Comparison of ENCODE assay signal across 1 cellular context in genomic region chr11:59173964-59174663, GRCh38.
TF ChIP-seq lines count a peak whose summit lies in the region.

No MANE protein-coding gene starts in this region.

TF ChIP-seq in HepG2, 621 proteins besides CTCF, POLR2A, EP300 and RAD21 (continued from another document and continues in another):
- TF ChIP-seq, protein P1, sequence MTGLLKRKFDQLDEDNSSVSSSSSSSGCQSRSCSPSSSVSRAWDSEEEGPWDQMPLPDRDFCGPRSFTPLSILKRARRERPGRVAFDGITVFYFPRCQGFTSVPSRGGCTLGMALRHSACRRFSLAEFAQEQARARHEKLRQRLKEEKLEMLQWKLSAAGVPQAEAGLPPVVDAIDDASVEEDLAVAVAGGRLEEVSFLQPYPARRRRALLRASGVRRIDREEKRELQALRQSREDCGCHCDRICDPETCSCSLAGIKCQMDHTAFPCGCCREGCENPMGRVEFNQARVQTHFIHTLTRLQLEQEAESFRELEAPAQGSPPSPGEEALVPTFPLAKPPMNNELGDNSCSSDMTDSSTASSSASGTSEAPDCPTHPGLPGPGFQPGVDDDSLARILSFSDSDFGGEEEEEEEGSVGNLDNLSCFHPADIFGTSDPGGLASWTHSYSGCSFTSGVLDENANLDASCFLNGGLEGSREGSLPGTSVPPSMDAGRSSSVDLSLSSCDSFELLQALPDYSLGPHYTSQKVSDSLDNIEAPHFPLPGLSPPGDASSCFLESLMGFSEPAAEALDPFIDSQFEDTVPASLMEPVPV (CRISPR knock-in tag; IDR thresholded peaks at IDR 0.05) = no peak
- TF ChIP-seq ELF4 (CRISPR knock-in tag; IDR thresholded peaks at IDR 0.05; ENCODE audit: borderline replicate concordance) = no peak
- TF ChIP-seq PLRG1 (conservative IDR thresholded peaks at IDR 0.05) = no peak
- no peak for TF ChIP-seq CHD4 (IDR thresholded peaks at IDR 0.05; ENCODE audit: borderline replicate concordance, low read length)
- TF ChIP-seq ZNF44 (CRISPR knock-in tag; IDR thresholded peaks at IDR 0.05) = no peak
- no peak for TF ChIP-seq KDM3A (CRISPR knock-in tag; IDR thresholded peaks at IDR 0.05; ENCODE audit: low read depth)
- no peak for TF ChIP-seq HOXA7 (CRISPR knock-in tag; IDR thresholded peaks at IDR 0.05)
- no peak for TF ChIP-seq TCF7 (IDR thresholded peaks at IDR 0.05; ENCODE audit: low read depth)
- TF ChIP-seq ZZZ3 (CRISPR knock-in tag; IDR thresholded peaks at IDR 0.05; ENCODE audit: borderline replicate concordance) = no peak
- TF ChIP-seq ZNF205 (CRISPR knock-in tag; IDR thresholded peaks at IDR 0.05) = no peak
- TF ChIP-seq ATF7-NPFF (CRISPR knock-in tag; IDR thresholded peaks at IDR 0.05; ENCODE audit: low read depth) = no peak
- no peak for TF ChIP-seq NFKBIZ (CRISPR knock-in tag; IDR thresholded peaks at IDR 0.05)
- TF ChIP-seq ZNF713 (CRISPR knock-in tag; IDR thresholded peaks at IDR 0.05) = no peak
- no peak for TF ChIP-seq ZBTB42 (CRISPR knock-in tag; IDR thresholded peaks at IDR 0.05)
- TF ChIP-seq ZFP37 (CRISPR knock-in tag; IDR thresholded peaks at IDR 0.05; ENCODE audit: borderline replicate concordance) = no peak
- peak; percentile 44; the same call in 1 of the 2 replicates for TF ChIP-seq LCORL (IDR thresholded peaks at IDR 0.05)
- TF ChIP-seq LCORL (CRISPR knock-in tag; IDR thresholded peaks at IDR 0.05) = peak; percentile 60
- no peak for TF ChIP-seq THAP9 (CRISPR knock-in tag; IDR thresholded peaks at IDR 0.05; ENCODE audit: borderline replicate concordance)
- TF ChIP-seq ZNF768 (CRISPR knock-in tag; IDR thresholded peaks at IDR 0.05) = no peak
- peak; percentile 62 for TF ChIP-seq NR2F6 (IDR thresholded peaks at IDR 0.05)
- TF ChIP-seq NR2F6 (CRISPR knock-in tag; IDR thresholded peaks at IDR 0.05) = peak; percentile 87
- TF ChIP-seq, protein P2, sequence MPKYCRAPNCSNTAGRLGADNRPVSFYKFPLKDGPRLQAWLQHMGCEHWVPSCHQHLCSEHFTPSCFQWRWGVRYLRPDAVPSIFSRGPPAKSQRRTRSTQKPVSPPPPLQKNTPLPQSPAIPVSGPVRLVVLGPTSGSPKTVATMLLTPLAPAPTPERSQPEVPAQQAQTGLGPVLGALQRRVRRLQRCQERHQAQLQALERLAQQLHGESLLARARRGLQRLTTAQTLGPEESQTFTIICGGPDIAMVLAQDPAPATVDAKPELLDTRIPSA (CRISPR knock-in tag; IDR thresholded peaks at IDR 0.05; ENCODE audit: borderline replicate concordance) = no peak
- TF ChIP-seq ZSCAN25 (CRISPR knock-in tag; IDR thresholded peaks at IDR 0.05) = peak; percentile 76
- TF ChIP-seq CEBPZ (IDR thresholded peaks at IDR 0.05; ENCODE audit: low read length) = no peak
- TF ChIP-seq ATF7 (IDR thresholded peaks at IDR 0.05) = peak; percentile 41; the same call in 1 of the 2 replicates
- TF ChIP-seq ATF7 (CRISPR knock-in tag; IDR thresholded peaks at IDR 0.05) = no peak
- no peak for TF ChIP-seq ZNF510 (CRISPR knock-in tag; IDR thresholded peaks at IDR 0.05; ENCODE audit: low read depth)
- TF ChIP-seq, protein P3, sequence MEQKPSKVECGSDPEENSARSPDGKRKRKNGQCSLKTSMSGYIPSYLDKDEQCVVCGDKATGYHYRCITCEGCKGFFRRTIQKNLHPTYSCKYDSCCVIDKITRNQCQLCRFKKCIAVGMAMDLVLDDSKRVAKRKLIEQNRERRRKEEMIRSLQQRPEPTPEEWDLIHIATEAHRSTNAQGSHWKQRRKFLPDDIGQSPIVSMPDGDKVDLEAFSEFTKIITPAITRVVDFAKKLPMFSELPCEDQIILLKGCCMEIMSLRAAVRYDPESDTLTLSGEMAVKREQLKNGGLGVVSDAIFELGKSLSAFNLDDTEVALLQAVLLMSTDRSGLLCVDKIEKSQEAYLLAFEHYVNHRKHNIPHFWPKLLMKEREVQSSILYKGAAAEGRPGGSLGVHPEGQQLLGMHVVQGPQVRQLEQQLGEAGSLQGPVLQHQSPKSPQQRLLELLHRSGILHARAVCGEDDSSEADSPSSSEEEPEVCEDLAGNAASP (CRISPR knock-in tag; IDR thresholded peaks at IDR 0.05; ENCODE audit: borderline replicate concordance) = peak; percentile 76; the same call in 1 of the 2 replicates
- TF ChIP-seq KMT2B (CRISPR knock-in tag; IDR thresholded peaks at IDR 0.05) = no peak
- TF ChIP-seq ZNF276 (CRISPR knock-in tag; IDR thresholded peaks at IDR 0.05; ENCODE audit: low read depth) = no peak
- TF ChIP-seq SOX6 (IDR thresholded peaks at IDR 0.05) = no peak
- TF ChIP-seq SOX6 (CRISPR knock-in tag; IDR thresholded peaks at IDR 0.05) = peak; percentile 83
- TF ChIP-seq ZMAT3 (CRISPR knock-in tag; conservative IDR thresholded peaks at IDR 0.05) = no peak
- no peak for TF ChIP-seq ZNF501 (CRISPR knock-in tag; IDR thresholded peaks at IDR 0.05)
- TF ChIP-seq ZFP1 (CRISPR knock-in tag; IDR thresholded peaks at IDR 0.05) = no peak
- TF ChIP-seq NBN (conservative IDR thresholded peaks at IDR 0.05) = no peak
- no peak for TF ChIP-seq E2F1 (CRISPR knock-in tag; IDR thresholded peaks at IDR 0.05)
- no peak for TF ChIP-seq CENPT (CRISPR knock-in tag; IDR thresholded peaks at IDR 0.05; ENCODE audit: low read depth)
- TF ChIP-seq, protein P4, sequence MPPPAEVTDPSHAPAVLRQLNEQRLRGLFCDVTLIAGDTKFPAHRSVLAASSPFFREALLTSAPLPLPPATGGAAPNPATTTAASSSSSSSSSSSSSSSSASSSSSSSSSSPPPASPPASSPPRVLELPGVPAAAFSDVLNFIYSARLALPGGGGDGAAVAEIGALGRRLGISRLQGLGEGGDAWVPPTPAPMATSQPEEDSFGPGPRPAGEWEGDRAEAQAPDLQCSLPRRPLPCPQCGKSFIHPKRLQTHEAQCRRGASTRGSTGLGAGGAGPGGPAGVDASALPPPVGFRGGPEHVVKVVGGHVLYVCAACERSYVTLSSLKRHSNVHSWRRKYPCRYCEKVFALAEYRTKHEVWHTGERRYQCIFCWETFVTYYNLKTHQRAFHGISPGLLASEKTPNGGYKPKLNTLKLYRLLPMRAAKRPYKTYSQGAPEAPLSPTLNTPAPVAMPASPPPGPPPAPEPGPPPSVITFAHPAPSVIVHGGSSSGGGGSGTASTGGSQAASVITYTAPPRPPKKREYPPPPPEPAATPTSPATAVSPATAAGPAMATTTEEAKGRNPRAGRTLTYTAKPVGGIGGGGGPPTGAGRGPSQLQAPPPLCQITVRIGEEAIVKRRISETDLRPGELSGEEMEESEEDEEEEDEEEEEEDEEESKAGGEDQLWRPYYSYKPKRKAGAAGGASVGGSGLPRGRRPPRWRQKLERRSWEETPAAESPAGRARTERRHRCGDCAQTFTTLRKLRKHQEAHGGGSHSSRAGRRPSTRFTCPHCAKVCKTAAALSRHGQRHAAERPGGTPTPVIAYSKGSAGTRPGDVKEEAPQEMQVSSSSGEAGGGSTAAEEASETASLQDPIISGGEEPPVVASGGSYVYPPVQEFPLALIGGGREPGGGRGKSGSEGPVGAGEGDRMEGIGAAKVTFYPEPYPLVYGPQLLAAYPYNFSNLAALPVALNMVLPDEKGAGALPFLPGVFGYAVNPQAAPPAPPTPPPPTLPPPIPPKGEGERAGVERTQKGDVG (CRISPR knock-in tag; IDR thresholded peaks at IDR 0.05; ENCODE audit: borderline replicate concordance) = no peak
- no peak for TF ChIP-seq STAT5B (CRISPR knock-in tag; IDR thresholded peaks at IDR 0.05)
- no peak for TF ChIP-seq MED8 (CRISPR knock-in tag; IDR thresholded peaks at IDR 0.05; ENCODE audit: insufficient replicate concordance)
- no peak for TF ChIP-seq ZNF20 (CRISPR knock-in tag; IDR thresholded peaks at IDR 0.05)
- TF ChIP-seq ZNF484 (CRISPR knock-in tag; IDR thresholded peaks at IDR 0.05; ENCODE audit: borderline replicate concordance, low read depth) = no peak
- TF ChIP-seq ZNF572 (CRISPR knock-in tag; IDR thresholded peaks at IDR 0.05) = no peak
- no peak for TF ChIP-seq ZFP90 (CRISPR knock-in tag; IDR thresholded peaks at IDR 0.05; ENCODE audit: borderline replicate concordance)
- TF ChIP-seq HNF4A (CRISPR knock-in tag; IDR thresholded peaks at IDR 0.05) = peak; percentile 67
- TF ChIP-seq ZBTB7A (CRISPR knock-in tag; IDR thresholded peaks at IDR 0.05) = no peak; the same call in 1 of the 2 replicates
- TF ChIP-seq ATM (IDR thresholded peaks at IDR 0.05; ENCODE audit: borderline replicate concordance) = no peak
- TF ChIP-seq ZNF569 (CRISPR knock-in tag; IDR thresholded peaks at IDR 0.05; ENCODE audit: borderline replicate concordance) = no peak
- TF ChIP-seq SPEN (CRISPR knock-in tag; IDR thresholded peaks at IDR 0.05; ENCODE audit: low read depth) = no peak
- no peak for TF ChIP-seq ZNF121 (CRISPR knock-in tag; IDR thresholded peaks at IDR 0.05)
- no peak for TF ChIP-seq TERF1 (CRISPR knock-in tag; IDR thresholded peaks at IDR 0.05)
- TF ChIP-seq ZNF577 (CRISPR knock-in tag; IDR thresholded peaks at IDR 0.05; ENCODE audit: borderline replicate concordance, low read depth) = no peak
- TF ChIP-seq, protein P5, sequence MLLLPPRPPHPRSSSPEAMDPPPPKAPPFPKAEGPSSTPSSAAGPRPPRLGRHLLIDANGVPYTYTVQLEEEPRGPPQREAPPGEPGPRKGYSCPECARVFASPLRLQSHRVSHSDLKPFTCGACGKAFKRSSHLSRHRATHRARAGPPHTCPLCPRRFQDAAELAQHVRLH (CRISPR knock-in tag; IDR thresholded peaks at IDR 0.05; ENCODE audit: borderline replicate concordance, low read depth) = no peak
